Comparison of ENCODE assay signal across 10 cellular contexts in genomic region chr16:28188085-28188916, GRCh38. TPM values are rescaled to one million over a fixed set of nuclear protein-coding genes. Genes with fewer than 3 reads are reported as not detected.
DNase-seq lines count a peak whose midpoint lies in the region; ATAC-seq and TF ChIP-seq lines count a peak whose summit lies in the region.
"Had no signal": no experiment of that assay in that cellular context is flagged by ENCODE, and none has a peak within 500 bp of the region (broad histone marks: within the 10 kb centered on the region; RNA-seq: fewer than 3 reads in every experiment).

No MANE protein-coding gene starts in this region.

- H3K36me3 ChIP-seq in OCI-LY1 (ENCODE audit: insufficient read depth, low read length) (peaks cover 62% of the 10 kb centered on the region), muscle layer of duodenum (ENCODE audit: control insufficient read depth in 1 of 2, insufficient read depth in 2 of 2, low read length in 2 of 2) (no peaks in the 10 kb centered on the region)

- H3K9me3 ChIP-seq in OCI-LY1 (ENCODE audit: low read length) (peaks cover 4% of the 10 kb centered on the region; the same call in 1 of the 2 replicates), muscle layer of duodenum (ENCODE audit: control insufficient read depth in 1 of 2, low read length in 2 of 2) (no peaks in the 10 kb centered on the region)

- H3K4me1 ChIP-seq in OCI-LY1 (ENCODE audit: insufficient read depth, low read length, severe bottlenecking), result peaks cover 34% of the 10 kb centered on the region
- peaks cover 11 to 31% of the 10 kb centered on the region in 2 donors for H3K4me1 ChIP-seq in muscle layer of duodenum (ENCODE audit: control insufficient read depth in 1 of 2, insufficient read depth in 2 of 2, low read length in 2 of 2)

- H3K27ac ChIP-seq in OCI-LY1 (ENCODE audit: low read depth, low read length, poor library complexity, severe bottlenecking), result peak overlapping the region; percentile 38
- peak overlapping the region; percentile 9 for H3K27ac ChIP-seq in muscle layer of duodenum (ENCODE audit: low read length)

- H3K4me2 ChIP-seq in OCI-LY1 (ENCODE audit: low read length), result no peak overlapping the region; the same call in 1 of the 2 replicates

- BruUV-seq in Calu3 (replicated peaks; lab: Mats Ljungman, UMichigan), result no TSS peak

- no peak overlapping the region for H3K4me3 ChIP-seq in OCI-LY1 (ENCODE audit: low read depth, low read length, poor library complexity, severe bottlenecking)
- no peak overlapping the region for H3K4me3 ChIP-seq in muscle layer of duodenum (ENCODE audit: low read depth in 1 of 2, low read length in 2 of 2)

- ATAC-seq in GM18868 (IDR thresholded peaks at IDR 0.05; ENCODE audit: unreplicated experiment), result peak; percentile 59
- ATAC-seq in HG02642 (IDR thresholded peaks at IDR 0.05; ENCODE audit: poor library complexity, unreplicated experiment), result peak; percentile 69

- intact Hi-C loops in Calu3 (cut with micrococcal nuclease; ENCODE audit: unreplicated experiment), result no loop called here

- H3K27me3 Mint-ChIP-seq in Calu3 (ENCODE audit: unreplicated experiment), result no peaks in the 10 kb centered on the region
- H3K27me3 Mint-ChIP-seq in glutamatergic neuron (ENCODE audit: unreplicated experiment), result no peaks in the 10 kb centered on the region

- H3K9me2 ChIP-seq in OCI-LY1 (ENCODE audit: low read depth, low read length), result no peaks in the 10 kb centered on the region

- CTCF ChIA-PET in Calu3 (lab: Charles Lee), result no interaction called here

- H3K36me3 Mint-ChIP-seq in Calu3 (ENCODE audit: insufficient read depth, unreplicated experiment) (peaks cover 32% of the 10 kb centered on the region), glutamatergic neuron (ENCODE audit: unreplicated experiment) (peaks cover 9% of the 10 kb centered on the region)

- no peaks in the 10 kb centered on the region for H3F3A ChIP-seq in OCI-LY1 (ENCODE audit: insufficient read depth, low read length)

- DNase-seq in Calu3, result no peak
- DNase-seq in glutamatergic neuron, result no peak
- no peak for DNase-seq in AG20443 (ENCODE audit: low spot score)
- no peak for DNase-seq in mucosa of gallbladder (ENCODE audit: low spot score)
- DNase-seq: KBM-7 had no signal

- H3K27ac Mint-ChIP-seq in Calu3 (ENCODE audit: unreplicated experiment) (no peak overlapping the region), glutamatergic neuron (ENCODE audit: unreplicated experiment) (no peak overlapping the region)

- H3K27me3 ChIP-seq in OCI-LY1 (ENCODE audit: insufficient read depth, low read length) (no peaks in the 10 kb centered on the region), muscle layer of duodenum (ENCODE audit: low read depth, low read length) (no peaks in the 10 kb centered on the region)

- H3K4me3 Mint-ChIP-seq in Calu3 (ENCODE audit: low read depth, unreplicated experiment) (no peak overlapping the region), glutamatergic neuron (ENCODE audit: unreplicated experiment) (no peak overlapping the region)
- H3K4me3 Mint-ChIP-seq: brain had no signal

- TF ChIP-seq CTCF in OCI-LY1 (IDR thresholded peaks at IDR 0.05; ENCODE audit: low read length), result no peak
- TF ChIP-seq CTCF in Calu3 (IDR thresholded peaks at IDR 0.05; ENCODE audit: unreplicated experiment), result no peak
- TF ChIP-seq CTCF in glutamatergic neuron (IDR thresholded peaks at IDR 0.05; ENCODE audit: partially characterized antibody, unreplicated experiment), result no peak

- no peaks in the 10 kb centered on the region for H3K9me3 Mint-ChIP-seq in Calu3 (ENCODE audit: low read depth, unreplicated experiment)
- H3K9me3 Mint-ChIP-seq in glutamatergic neuron (ENCODE audit: unreplicated experiment), result no peaks in the 10 kb centered on the region

- no peak overlapping the region for H3K9ac ChIP-seq in OCI-LY1 (ENCODE audit: low read length)

- H3K4me1 Mint-ChIP-seq in Calu3 (ENCODE audit: low read depth, unreplicated experiment) (peaks cover 40% of the 10 kb centered on the region), glutamatergic neuron (ENCODE audit: low read depth, unreplicated experiment) (peaks cover 10% of the 10 kb centered on the region)

- H3K79me2 ChIP-seq in OCI-LY1 (ENCODE audit: insufficient read depth, low read length), result peaks cover 97% of the 10 kb centered on the region

- H2AFZ ChIP-seq in OCI-LY1 (ENCODE audit: low read length), result no peak overlapping the region

- H4K20me1 ChIP-seq in OCI-LY1 (ENCODE audit: insufficient read depth, low read length), result no peaks in the 10 kb centered on the region

RNA-seq across cellular contexts. Expression of gene XPO6, which starts 23.5 kb away (rescaled TPM):
- total RNA-seq in Calu3 (2022) (149 and 153 TPM in 2 replicates), glutamatergic neuron (ENCODE audit: unreplicated experiment) (232 TPM), mucosa of gallbladder (88.4 TPM)
